In genomic region chr9:99998266-99998665, GRCh38 we compare ENCODE assay signal across 16 cellular contexts.
"Had no signal": no experiment of that assay in that cellular context is flagged by ENCODE, and none has a peak within 500 bp of the region (broad histone marks: within the 10 kb centered on the region; RNA-seq: fewer than 3 reads in every experiment).

No MANE protein-coding gene starts in this region.

- DNase-seq: activated CD4-positive, alpha-beta memory T cell treated with anti-CD3 and anti-CD28 coated beads for 36 hours; activated CD4-positive, alpha-beta T cell treated with anti-CD3 and anti-CD28 coated beads for 36 hours; activated effector memory CD4-positive, alpha-beta T cell treated with anti-CD3 and anti-CD28 coated beads, Interleukin-2, amount 50 U/mL, for 16 hours; activated T-cell treated with anti-CD3 and anti-CD28 coated beads, Interleukin-2, amount 50 U/mL, for 48 hours; amniotic stem cell; effector memory CD4-positive, alpha-beta T cell; foreskin melanocyte; heart left ventricle; sigmoid colon; spleen; stimulated activated naive CD8-positive, alpha-beta T cell treated with anti-CD3 and anti-CD28 coated beads, Interleukin-15, amount 100 ng/mL, for 72 hours had no signal

- H3K4me1 ChIP-seq: heart left ventricle, sigmoid colon, spleen, upper lobe of left lung had no signal

- H3K4me3 ChIP-seq: heart left ventricle, ovary, sigmoid colon, spleen, upper lobe of left lung had no signal

- H3K36me3 ChIP-seq: ovary had no signal

- H3K27me3 ChIP-seq: heart left ventricle, ovary, sigmoid colon, spleen, upper lobe of left lung had no signal

- H3K27ac Mint-ChIP-seq: activated CD4-positive, alpha-beta memory T cell treated with anti-CD3 and anti-CD28 coated beads for 36 hours; activated CD4-positive, alpha-beta T cell treated with anti-CD3 and anti-CD28 coated beads for 36 hours; natural killer cell treated with Interleukin-12 subunit alpha and Interleukin-12 subunit beta and Interleukin-15 and Interleukin-18, amount 100 ng/mL, for 72 hours had no signal

- H3K9me3 ChIP-seq: ovary had no signal

- H3K4me3 Mint-ChIP-seq: activated CD4-positive, alpha-beta memory T cell treated with anti-CD3 and anti-CD28 coated beads for 36 hours; activated CD4-positive, alpha-beta T cell treated with anti-CD3 and anti-CD28 coated beads for 36 hours; central memory CD8-positive, alpha-beta T cell; natural killer cell treated with Interleukin-12 subunit alpha and Interleukin-12 subunit beta and Interleukin-15 and Interleukin-18, amount 100 ng/mL, for 72 hours; stimulated activated naive CD8-positive, alpha-beta T cell treated with anti-CD3 and anti-CD28 coated beads, Interleukin-15, amount 100 ng/mL, for 72 hours had no signal

- H3K9me3 Mint-ChIP-seq: central memory CD8-positive, alpha-beta T cell; natural killer cell treated with Interleukin-12 subunit alpha and Interleukin-12 subunit beta and Interleukin-15 and Interleukin-18, amount 100 ng/mL, for 72 hours had no signal

- H3K27me3 Mint-ChIP-seq: activated CD4-positive, alpha-beta memory T cell treated with anti-CD3 and anti-CD28 coated beads for 36 hours; activated CD4-positive, alpha-beta T cell treated with anti-CD3 and anti-CD28 coated beads for 36 hours; central memory CD8-positive, alpha-beta T cell; natural killer cell treated with Interleukin-12 subunit alpha and Interleukin-12 subunit beta and Interleukin-15 and Interleukin-18, amount 100 ng/mL, for 72 hours; stimulated activated naive CD8-positive, alpha-beta T cell treated with anti-CD3 and anti-CD28 coated beads, Interleukin-15, amount 100 ng/mL, for 72 hours had no signal

- H3K4me1 Mint-ChIP-seq: activated CD4-positive, alpha-beta T cell treated with anti-CD3 and anti-CD28 coated beads for 36 hours; central memory CD8-positive, alpha-beta T cell; stimulated activated naive CD8-positive, alpha-beta T cell treated with anti-CD3 and anti-CD28 coated beads, Interleukin-15, amount 100 ng/mL, for 72 hours had no signal

- H3K27ac ChIP-seq: heart left ventricle, ovary, sigmoid colon, spleen, upper lobe of left lung, VCaP had no signal
